ENCODE assay signal across 1 cellular context in genomic region chr18:457533-457932, GRCh38.
TF ChIP-seq lines count a peak whose summit lies in the region.

No MANE protein-coding gene starts in this region.

TF ChIP-seq in IMR-90, 13 proteins besides CTCF, POLR2A, EP300 and RAD21 (continued from another document):
- TF ChIP-seq BHLHE40 (IDR thresholded peaks at IDR 0.05; ENCODE audit: low read depth, low read length): no peak
